ENCODE assay signal across 14 cellular contexts in genomic region chr21:36476541-36476940, GRCh38. TPM values are rescaled to one million over a fixed set of nuclear protein-coding genes. Genes with fewer than 3 reads are reported as not detected.
"Had no signal": no experiment of that assay in that cellular context is flagged by ENCODE, and none has a peak within 500 bp of the region (broad histone marks: within the 10 kb centered on the region; RNA-seq: fewer than 3 reads in every experiment).

No MANE protein-coding gene starts in this region.

RNA-seq across cellular contexts. Expression of gene CLDN14, which starts 3.4 kb away (rescaled TPM):
- total RNA-seq: naive thymus-derived CD8-positive, alpha-beta T cell; natural killer cell treated with Interleukin-12 subunit alpha and Interleukin-12 subunit beta and Interleukin-15 and Interleukin-18, amount 100 ng/mL, for 72 hours; neural crest cell; omental fat pad; osteocyte; progenitor cell of endocrine pancreas; psoas muscle; right cardiac atrium; subcutaneous adipose tissue; temporal lobe; thoracic aorta; thyroid gland; upper lobe of right lung; uterus had no signal
- polyA plus RNA-seq: naive thymus-derived CD8-positive, alpha-beta T cell; right cardiac atrium had no signal
